ENCODE assay signal across 1 cellular context in genomic region chr6:130362128-130362527, GRCh38.
TF ChIP-seq lines count a peak whose summit lies in the region.

No MANE protein-coding gene starts in this region.

TF ChIP-seq in HepG2, 621 proteins besides CTCF, POLR2A, EP300 and RAD21 (continues in another document):
- peak; percentile 73 for TF ChIP-seq ZNF12 (CRISPR knock-in tag; IDR thresholded peaks at IDR 0.05)
- TF ChIP-seq ZNF382 (CRISPR knock-in tag; IDR thresholded peaks at IDR 0.05; ENCODE audit: borderline replicate concordance): no peak
- peak; percentile 40; the same call in 1 of the 2 replicates for TF ChIP-seq ZNF232 (CRISPR knock-in tag; IDR thresholded peaks at IDR 0.05; ENCODE audit: borderline replicate concordance)
- TF ChIP-seq SOX13 (IDR thresholded peaks at IDR 0.05): no peak
- TF ChIP-seq SOX13 (CRISPR knock-in tag; conservative IDR thresholded peaks at IDR 0.05 in 1 of 2, IDR thresholded peaks at IDR 0.05 in 1 of 2): 0 out of 4 replicates have a peak, but pooled peaks of 1 of the 2 experiments have one; percentile 31
- TF ChIP-seq RARA (CRISPR knock-in tag; IDR thresholded peaks at IDR 0.05): peak; percentile 52
- no peak for TF ChIP-seq AHDC1 (CRISPR knock-in tag; IDR thresholded peaks at IDR 0.05; ENCODE audit: borderline replicate concordance)
- TF ChIP-seq PPARG (CRISPR knock-in tag; conservative IDR thresholded peaks at IDR 0.05): peak; percentile 41; the same call in 1 of the 2 replicates
- TF ChIP-seq ZBTB44 (CRISPR knock-in tag; IDR thresholded peaks at IDR 0.05): peak; percentile 74; the same call in 1 of the 2 replicates
- 0 out of 2 replicates have a peak, but pooled peaks have one; percentile 72 for TF ChIP-seq ZNF792 (CRISPR knock-in tag; IDR thresholded peaks at IDR 0.05)
- peak; percentile 51 for TF ChIP-seq ELF3 (CRISPR knock-in tag; IDR thresholded peaks at IDR 0.05)
- TF ChIP-seq ZNF512 (CRISPR knock-in tag; IDR thresholded peaks at IDR 0.05): no peak
- TF ChIP-seq STAG1 (CRISPR knock-in tag; IDR thresholded peaks at IDR 0.05): no peak
- TF ChIP-seq ARID2 (CRISPR knock-in tag; IDR thresholded peaks at IDR 0.05; ENCODE audit: borderline replicate concordance): no peak
- peak; percentile 99 for TF ChIP-seq MIER2 (CRISPR knock-in tag; IDR thresholded peaks at IDR 0.05)
- TF ChIP-seq ZNF589 (CRISPR knock-in tag; conservative IDR thresholded peaks at IDR 0.05): peak; percentile 52; the same call in 1 of the 2 replicates
- TF ChIP-seq HBP1 (CRISPR knock-in tag; IDR thresholded peaks at IDR 0.05; ENCODE audit: low read depth): 0 out of 2 replicates have a peak, but pooled peaks have one; percentile 66
- peak; percentile 71; the same call in 1 of the 2 replicates for TF ChIP-seq ZNF331 (CRISPR knock-in tag; IDR thresholded peaks at IDR 0.05)
- TF ChIP-seq CREM (IDR thresholded peaks at IDR 0.05): no peak
- TF ChIP-seq CREM (CRISPR knock-in tag; IDR thresholded peaks at IDR 0.05): no peak
- TF ChIP-seq ZNF644 (CRISPR knock-in tag; IDR thresholded peaks at IDR 0.05; ENCODE audit: low read depth): peak; percentile 91
- TF ChIP-seq MLLT10 (CRISPR knock-in tag; IDR thresholded peaks at IDR 0.05): no peak
- TF ChIP-seq BORCS8-MEF2B (CRISPR knock-in tag; IDR thresholded peaks at IDR 0.05): no peak
- TF ChIP-seq ZNF770 (CRISPR knock-in tag; IDR thresholded peaks at IDR 0.05): no peak
- TF ChIP-seq POGZ (CRISPR knock-in tag; IDR thresholded peaks at IDR 0.05): no peak
- 0 out of 2 replicates have a peak, but pooled peaks have one; percentile 16 for TF ChIP-seq MED1 (CRISPR knock-in tag; IDR thresholded peaks at IDR 0.05)
- peak; percentile 62; the same call in 1 of the 2 replicates for TF ChIP-seq IRX3 (CRISPR knock-in tag; IDR thresholded peaks at IDR 0.05; ENCODE audit: borderline replicate concordance, low read depth)
- no peak for TF ChIP-seq KMT2A (CRISPR knock-in tag; IDR thresholded peaks at IDR 0.05)
- TF ChIP-seq MTF2 (CRISPR knock-in tag; IDR thresholded peaks at IDR 0.05; ENCODE audit: borderline replicate concordance): no peak
- TF ChIP-seq ZZZ3 (CRISPR knock-in tag; IDR thresholded peaks at IDR 0.05; ENCODE audit: borderline replicate concordance): no peak
- peak; percentile 57; the same call in 1 of the 2 replicates for TF ChIP-seq ZNF816 (CRISPR knock-in tag; IDR thresholded peaks at IDR 0.05; ENCODE audit: borderline replicate concordance)
- no peak for TF ChIP-seq MAFG (CRISPR knock-in tag; IDR thresholded peaks at IDR 0.05)
- no peak for TF ChIP-seq ZNF570 (CRISPR knock-in tag; IDR thresholded peaks at IDR 0.05; ENCODE audit: borderline replicate concordance)
- no peak for TF ChIP-seq TOPORS (CRISPR knock-in tag; IDR thresholded peaks at IDR 0.05)
- 0 out of 2 replicates have a peak, but pooled peaks have one; percentile 49 for TF ChIP-seq LRRFIP1 (CRISPR knock-in tag; conservative IDR thresholded peaks at IDR 0.05)
- 0 out of 2 replicates have a peak, but pooled peaks have one; percentile 43 for TF ChIP-seq NKX3-1 (CRISPR knock-in tag; IDR thresholded peaks at IDR 0.05)
- no peak for TF ChIP-seq ZNF619 (CRISPR knock-in tag; IDR thresholded peaks at IDR 0.05)
- TF ChIP-seq KMT2B (CRISPR knock-in tag; IDR thresholded peaks at IDR 0.05): peak; percentile 68; the same call in 1 of the 2 replicates
- peak; percentile 52; the same call in 1 of the 2 replicates for TF ChIP-seq MXD4 (CRISPR knock-in tag; IDR thresholded peaks at IDR 0.05)
- peak; percentile 83 to 99 for TF ChIP-seq REST (IDR thresholded peaks at IDR 0.05; ENCODE audit: borderline replicate concordance in 1 of 2, low read depth in 1 of 2, low read length in 2 of 2)
- peak; percentile 74; the same call in 1 of the 2 replicates for TF ChIP-seq ZBTB25 (CRISPR knock-in tag; IDR thresholded peaks at IDR 0.05)
